Comparison of ENCODE assay signal across 8 cellular contexts in the genomic region with DNA sequence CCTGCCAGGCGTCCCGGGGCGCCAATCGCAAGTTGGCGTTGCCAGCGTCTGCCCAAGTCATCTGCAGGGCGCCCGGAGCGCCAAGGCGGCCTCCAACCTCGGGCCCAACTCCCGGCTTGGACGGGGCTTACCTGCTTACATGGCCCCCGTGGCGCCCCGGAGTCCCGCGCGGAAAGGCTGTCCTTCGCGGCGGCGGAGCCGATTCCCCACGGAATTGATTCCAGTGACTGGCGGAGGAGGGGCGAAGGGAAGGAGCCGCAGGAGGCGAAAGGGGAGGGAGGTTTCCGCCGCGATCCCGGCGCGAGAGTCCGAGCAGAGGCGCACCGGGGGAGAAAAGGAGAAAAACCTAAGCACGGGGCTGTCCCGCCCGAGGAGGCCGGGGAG. TPM values are rescaled to one million over a fixed set of nuclear protein-coding genes. Genes with fewer than 3 reads are reported as not detected.
A peak's percentile ranks its signal among the peaks of the same experiment; 100 is the strongest.
DNase-seq lines count a peak whose midpoint lies in the region; ATAC-seq and TF ChIP-seq lines count a peak whose summit lies in the region.

No MANE protein-coding gene starts in this region.

- in situ Hi-C loops in gastrocnemius medialis (cut with MboI; ENCODE audit: low sequenced_read_pairs in 4 of 4) = no loop called here

- CTCF ChIA-PET in activated CD8-positive, alpha-beta memory T cell treated with anti-CD3 and anti-CD28 coated beads, Interleukin-2, amount 10 ng/mL, durations not matched to agents 7 days and 5 days (lab: Charles Lee) = no interaction called here

- TF ChIP-seq CTCF in heart right ventricle (IDR thresholded peaks at IDR 0.05) (no peak), gastrocnemius medialis (IDR thresholded peaks at IDR 0.05 in 4 of 5, conservative IDR thresholded peaks at IDR 0.05 in 1 of 5) (no peak)

- peaks cover 5 to 57% (median 50%) of the 10 kb centered on the region in 9 donors for H3K4me1 ChIP-seq in heart right ventricle
- peaks cover 42 to 44% of the 10 kb centered on the region in 2 donors for H3K4me1 ChIP-seq in gastrocnemius medialis

- TF ChIP-seq POLR2A in gastrocnemius medialis (IDR thresholded peaks at IDR 0.05) = no peak

- ATAC-seq in activated CD8-positive, alpha-beta memory T cell treated with anti-CD3 and anti-CD28 coated beads, Interleukin-2, amount 10 ng/mL, durations not matched to agents 7 days and 5 days = no peak
- ATAC-seq in heart right ventricle = peak; percentile 14 to 70 (median 35)
- peak; percentile 29 to 31 for ATAC-seq in gastrocnemius medialis
- no peak for ATAC-seq in HG02571 (IDR thresholded peaks at IDR 0.05; ENCODE audit: unreplicated experiment)

- peaks cover 82% of the 10 kb centered on the region for H3K27me3 Mint-ChIP-seq in activated CD8-positive, alpha-beta memory T cell treated with anti-CD3 and anti-CD28 coated beads, Interleukin-2, amount 10 ng/mL, durations not matched to agents 7 days and 5 days

- H3K4me3 ChIP-seq in heart right ventricle (peak overlapping the region; percentile 62 to 95 (median 86)), gastrocnemius medialis (peak overlapping the region; percentile 68 to 96 (median 87))

- DNase-seq in AG20443 (ENCODE audit: low spot score) = peak; percentile 65
- DNase-seq in HCEC 1CT = peak; percentile 65
- DNase-seq in activated CD8-positive, alpha-beta memory T cell treated with anti-CD3 and anti-CD28 coated beads, Interleukin-2, amount 10 ng/mL, durations not matched to agents 7 days and 5 days = no peak
- peak; percentile 62 to 69 for DNase-seq in heart right ventricle
- DNase-seq in gastrocnemius medialis = peak; percentile 14 to 42
- DNase-seq in SIG-M5 treated with dmso at 0.1 percent for 504 hours (lab: John Stamatoyannopoulos, UW; ENCODE audit: unreplicated experiment) = no peak
- DNase-seq in cerebellum (ENCODE audit: low spot score) = no peak

- H3K4me3 Mint-ChIP-seq in activated CD8-positive, alpha-beta memory T cell treated with anti-CD3 and anti-CD28 coated beads, Interleukin-2, amount 10 ng/mL, durations not matched to agents 7 days and 5 days = peak overlapping the region; percentile 60

- no peaks in the 10 kb centered on the region for H3K9me3 Mint-ChIP-seq in activated CD8-positive, alpha-beta memory T cell treated with anti-CD3 and anti-CD28 coated beads, Interleukin-2, amount 10 ng/mL, durations not matched to agents 7 days and 5 days (ENCODE audit: low read depth)

- H3K27me3 ChIP-seq in heart right ventricle (peaks cover 0 to 32% (median 0%) of the 10 kb centered on the region in 7 donors), gastrocnemius medialis (no peaks in the 10 kb centered on the region)

- no peaks in the 10 kb centered on the region for H3K36me3 Mint-ChIP-seq in activated CD8-positive, alpha-beta memory T cell treated with anti-CD3 and anti-CD28 coated beads, Interleukin-2, amount 10 ng/mL, durations not matched to agents 7 days and 5 days

- peak overlapping the region; percentile 92 to 99 (median 98) for H3K27ac ChIP-seq in heart right ventricle
- peak overlapping the region; percentile 93 to 99 (median 95) for H3K27ac ChIP-seq in gastrocnemius medialis

- intact Hi-C loops in heart right ventricle (cut with DNase I) = loop anchor here in 6 of 10 donors (5.0 to 10.0 kb wide), 7 partner anchors 51 to 219 kb away; partner anchors contain the start of gene CENPF (in 1 of the 6)
- intact Hi-C loops in gastrocnemius medialis (cut with DNase I; ENCODE audit: low total_unique reads) = loop anchor here (1.0 to 2.0 kb wide), 2 partner anchors 32 to 189 kb away; no protein-coding TSS in a partner anchor

- no peak overlapping the region for H3K27ac Mint-ChIP-seq in activated CD8-positive, alpha-beta memory T cell treated with anti-CD3 and anti-CD28 coated beads, Interleukin-2, amount 10 ng/mL, durations not matched to agents 7 days and 5 days

- H3K4me1 Mint-ChIP-seq in activated CD8-positive, alpha-beta memory T cell treated with anti-CD3 and anti-CD28 coated beads, Interleukin-2, amount 10 ng/mL, durations not matched to agents 7 days and 5 days = peaks cover 5% of the 10 kb centered on the region

- H3K36me3 ChIP-seq in heart right ventricle = no peaks in the 10 kb centered on the region
- H3K36me3 ChIP-seq in gastrocnemius medialis = no peaks in the 10 kb centered on the region

- no peaks in the 10 kb centered on the region for H3K9me3 ChIP-seq in heart right ventricle
- no peaks in the 10 kb centered on the region for H3K9me3 ChIP-seq in gastrocnemius medialis

- 0 to 1% methylated on average over 42 of the region's 42 CpGs for WGBS in heart right ventricle, 2 donors

RNA-seq across cellular contexts. Expression of gene PTPN14, which starts 0.4 kb away (rescaled TPM):
- total RNA-seq in activated CD8-positive, alpha-beta memory T cell treated with anti-CD3 and anti-CD28 coated beads, Interleukin-2, amount 10 ng/mL, durations not matched to agents 7 days and 5 days = 1 to 10 TPM in 1 of 2 experiments, under 1 TPM in 1; 0.32 to 1.1 TPM
- total RNA-seq in heart right ventricle (10 to 100 TPM; 23.5 to 71.6 (median 45.5) TPM), gastrocnemius medialis (10 to 100 TPM; 42.8 to 63.8 (median 50.4) TPM), cerebellum (6.0 TPM)
- 1 to 10 TPM; 5.0 to 7.2 TPM for polyA plus RNA-seq in heart right ventricle

RNA-seq across cellular contexts. Expression of gene CENPF, which starts 52.0 kb away (rescaled TPM):
- 100 to 1,000 TPM; 150 to 158 TPM for total RNA-seq in activated CD8-positive, alpha-beta memory T cell treated with anti-CD3 and anti-CD28 coated beads, Interleukin-2, amount 10 ng/mL, durations not matched to agents 7 days and 5 days
- total RNA-seq in heart right ventricle (1 to 10 TPM in 5 of 10 donors, under 1 TPM in 5; 0.15 to 8.7 (median 0.84) TPM), gastrocnemius medialis (1 to 10 TPM in 2 of 4 donors, under 1 TPM in 2; 0.25 to 1.9 (median 0.92) TPM), cerebellum (28.4 TPM)
- under 1 TPM; 0.37 to 0.51 TPM for polyA plus RNA-seq in heart right ventricle

Comparison
In these comparisons a context has a peak if more than half of its experiments do, and no peak if none do; other contexts are left out.
1. DNase-seq: peak in AG20443 (single experiment), HCEC 1CT (single experiment), heart right ventricle (2 of 2) and gastrocnemius medialis (2 of 2); none in activated CD8-positive, alpha-beta memory T cell treated with anti-CD3 and anti-CD28 coated beads, Interleukin-2, amount 10 ng/mL, durations not matched to agents 7 days and 5 days (single experiment), SIG-M5 treated with dmso at 0.1 percent for 504 hours (single experiment) and cerebellum (single experiment).
2. ATAC-seq: peak in heart right ventricle (8 of 8) and gastrocnemius medialis (2 of 2); none in activated CD8-positive, alpha-beta memory T cell treated with anti-CD3 and anti-CD28 coated beads, Interleukin-2, amount 10 ng/mL, durations not matched to agents 7 days and 5 days (single experiment) and HG02571 (single experiment).